In the genomic region with DNA sequence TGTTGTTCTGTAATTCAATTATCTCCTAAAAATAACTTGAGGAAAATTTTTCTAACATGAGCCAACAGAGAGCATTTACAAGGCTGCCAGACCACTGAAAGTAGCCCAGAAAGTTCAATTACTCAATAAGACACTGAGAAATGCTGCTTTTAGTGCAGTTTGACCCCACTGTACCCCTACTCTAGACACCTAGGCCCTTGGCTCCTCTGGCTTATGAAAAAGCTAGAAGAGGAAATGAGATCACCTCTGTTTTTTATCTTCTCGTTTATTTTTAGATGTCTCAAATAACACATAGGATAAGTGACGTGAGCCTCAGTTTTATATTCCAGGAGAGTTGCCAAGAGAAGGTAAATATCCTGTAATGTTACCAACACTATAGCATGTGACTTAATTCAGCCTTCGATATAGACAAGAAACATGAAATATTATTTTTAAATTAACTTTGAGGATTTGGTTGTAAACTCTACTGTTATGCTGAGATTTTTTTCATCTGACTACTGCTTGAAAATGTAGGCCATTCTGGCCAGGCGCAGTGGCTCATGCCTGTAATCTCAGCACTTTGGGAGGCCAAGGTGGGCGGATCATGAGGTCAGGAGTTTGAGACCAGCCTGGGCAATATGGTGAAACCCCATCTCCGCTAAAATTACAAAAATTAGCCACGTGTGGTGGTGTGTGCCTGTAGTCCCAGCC, we compare ENCODE assay signal across 10 cellular contexts. TPM values are rescaled to one million over a fixed set of nuclear protein-coding genes. Genes with fewer than 3 reads are reported as not detected.
DNase-seq lines count a peak whose midpoint lies in the region; ATAC-seq and TF ChIP-seq lines count a peak whose summit lies in the region.
"Had no signal": no experiment of that assay in that cellular context is flagged by ENCODE, and none has a peak within 500 bp of the region (broad histone marks: within the 10 kb centered on the region; RNA-seq: fewer than 3 reads in every experiment).

No MANE protein-coding gene starts in this region.

- no peaks in the 10 kb centered on the region for H3K27me3 ChIP-seq in MG63

- no peaks in the 10 kb centered on the region for H3K36me3 ChIP-seq in HEK293 (ENCODE audit: control insufficient read depth in 2 of 2, insufficient read depth in 1 of 2, low read length in 2 of 2)
- no peaks in the 10 kb centered on the region for H3K36me3 ChIP-seq in MG63

- no peak for ATAC-seq in HG03097 (IDR thresholded peaks at IDR 0.05; ENCODE audit: low FRiP score, unreplicated experiment)

- no peaks in the 10 kb centered on the region for H3K4me1 ChIP-seq in HEK293 (ENCODE audit: control insufficient read depth, insufficient read depth, low read length)

- H3K4me3 ChIP-seq in HEK293 (ENCODE audit: low read depth, low read length) (no peak overlapping the region), MG63 (no peak overlapping the region)

- peak; percentile 33 for DNase-seq in DMS153 (lab: John Stamatoyannopoulos, UW)
- DNase-seq in DMS153 treated with DMSO at 0.1 percent for 48 hours (lab: John Stamatoyannopoulos, UW; ENCODE audit: unreplicated experiment) = no peak
- DNase-seq in RPMI8226 = peak; percentile 49
- DNase-seq in non-pigmented ciliary epithelial cell (ENCODE audit: low read depth) = peak; percentile 56
- no peak for DNase-seq in MG63
- DNase-seq in NCI-H1048 (lab: John Stamatoyannopoulos, UW) = no peak
- DNase-seq: activated CD4-positive, CD25-positive, alpha-beta regulatory T cell treated with anti-CD3 and anti-CD28 coated beads, Interleukin-2, amount 50 U/mL, for 72 hours had no signal

- 0 out of 2 replicates have a peak overlapping the region, but pooled peaks have one; percentile 5 for H3K27ac ChIP-seq in HEK293 (ENCODE audit: extremely low read depth, low read depth, low read length)
- H3K27ac ChIP-seq: 22Rv1 had no signal

- no peak for TF ChIP-seq CTCF in HEK293 (tag by site-specific recombination; IDR thresholded peaks at IDR 0.05)

- H3K9me3 ChIP-seq in HEK293 (ENCODE audit: control insufficient read depth, insufficient read depth, low read depth, low read length) (no peaks in the 10 kb centered on the region), MG63 (no peaks in the 10 kb centered on the region)

- POLR2A ChIA-PET in HEK293 (lab: Yijun Ruan, JAX) = no interaction called here

- CTCF ChIA-PET in HEK293 (lab: Yijun Ruan, JAX) = no interaction called here

TF ChIP-seq in HEK293, 187 proteins besides CTCF, POLR2A, EP300 and RAD21:
- 0 out of 2 replicates have a peak, but pooled peaks have one; percentile 33 for TF ChIP-seq ZNF335 (tag by site-specific recombination; conservative IDR thresholded peaks at IDR 0.05)
- TF ChIP-seq SP7 (tag by site-specific recombination; IDR thresholded peaks at IDR 0.05) = no peak
- peak; percentile 32; the same call in 1 of the 2 replicates for TF ChIP-seq ZNF366 (tag by site-specific recombination; conservative IDR thresholded peaks at IDR 0.05)
- TF ChIP-seq ZBTB48 (tag by site-specific recombination; IDR thresholded peaks at IDR 0.05) = no peak
- TF ChIP-seq ZNF629 (tag by site-specific recombination; IDR thresholded peaks at IDR 0.05) = peak; percentile 61
- no peak for TF ChIP-seq ZFP41 (tag by site-specific recombination; IDR thresholded peaks at IDR 0.05; ENCODE audit: borderline replicate concordance)
- TF ChIP-seq, protein P1, sequence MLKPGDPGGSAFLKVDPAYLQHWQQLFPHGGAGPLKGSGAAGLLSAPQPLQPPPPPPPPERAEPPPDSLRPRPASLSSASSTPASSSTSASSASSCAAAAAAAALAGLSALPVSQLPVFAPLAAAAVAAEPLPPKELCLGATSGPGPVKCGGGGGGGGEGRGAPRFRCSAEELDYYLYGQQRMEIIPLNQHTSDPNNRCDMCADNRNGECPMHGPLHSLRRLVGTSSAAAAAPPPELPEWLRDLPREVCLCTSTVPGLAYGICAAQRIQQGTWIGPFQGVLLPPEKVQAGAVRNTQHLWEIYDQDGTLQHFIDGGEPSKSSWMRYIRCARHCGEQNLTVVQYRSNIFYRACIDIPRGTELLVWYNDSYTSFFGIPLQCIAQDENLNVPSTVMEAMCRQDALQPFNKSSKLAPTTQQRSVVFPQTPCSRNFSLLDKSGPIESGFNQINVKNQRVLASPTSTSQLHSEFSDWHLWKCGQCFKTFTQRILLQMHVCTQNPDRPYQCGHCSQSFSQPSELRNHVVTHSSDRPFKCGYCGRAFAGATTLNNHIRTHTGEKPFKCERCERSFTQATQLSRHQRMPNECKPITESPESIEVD (tag by site-specific recombination; IDR thresholded peaks at IDR 0.05) = peak; percentile 51; the same call in 1 of the 2 replicates
- TF ChIP-seq ZNF660 (tag by site-specific recombination; IDR thresholded peaks at IDR 0.05) = no peak

RNA-seq across cellular contexts. Expression of a gene that starts 24.4 kb away (rescaled TPM):
- total RNA-seq in MG63 (2014; rRNA removed; shearing (Covaris generic); ENCODE audit: low replicate concordance) = not detected in 2 replicates

Comparison
In these comparisons a context has a peak if more than half of its experiments do, and no peak if none do; other contexts are left out.
1. DNase-seq: peak in DMS153 (single experiment), RPMI8226 (single experiment) and non-pigmented ciliary epithelial cell (single experiment); none in DMS153 treated with DMSO at 0.1 percent for 48 hours (single experiment), MG63 (single experiment) and NCI-H1048 (single experiment).